In the genomic region with DNA sequence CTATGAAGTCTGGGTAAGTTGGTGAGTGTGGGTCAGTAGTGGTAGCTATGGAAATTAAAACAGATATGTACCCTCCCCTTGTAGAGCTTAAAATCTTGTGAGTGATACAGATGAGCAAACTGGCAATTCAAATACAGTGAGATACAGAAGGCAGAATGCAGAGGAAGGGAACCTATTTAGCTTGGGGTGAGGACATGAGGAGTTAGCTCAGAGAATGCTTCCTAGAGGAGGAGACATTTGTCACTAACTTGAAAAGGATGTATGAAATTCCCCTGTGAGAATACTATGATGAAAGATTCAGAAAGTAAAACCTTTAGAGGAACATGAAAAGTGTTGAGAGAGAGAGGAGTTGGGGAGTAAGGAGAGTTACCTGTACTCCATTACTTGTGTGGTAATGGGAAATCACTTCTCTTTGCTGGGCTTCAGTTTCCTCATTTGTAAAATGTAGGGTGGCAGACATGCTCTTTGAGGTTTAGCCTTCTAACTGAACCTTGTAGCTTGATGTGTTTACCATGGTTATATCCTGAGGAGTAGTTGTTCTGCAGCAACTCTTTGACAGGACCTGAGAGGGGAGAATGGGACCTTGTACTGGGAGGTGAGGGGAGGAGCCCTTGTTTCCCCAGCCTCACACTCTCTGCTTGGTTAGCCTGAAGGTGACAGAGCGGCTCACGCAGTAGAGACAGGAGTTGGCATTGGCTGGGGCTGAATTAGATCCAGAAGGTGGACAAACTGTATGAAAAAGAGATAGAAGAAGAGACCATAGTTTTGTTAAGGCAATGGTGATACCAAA, we compare ENCODE assay signal across 16 cellular contexts. TPM values are rescaled to one million over a fixed set of nuclear protein-coding genes. Genes with fewer than 3 reads are reported as not detected.
A peak's percentile ranks its signal among the peaks of the same experiment; 100 is the strongest.
DNase-seq lines count a peak whose midpoint lies in the region; ATAC-seq and TF ChIP-seq lines count a peak whose summit lies in the region.
"Had no signal": no experiment of that assay in that cellular context is flagged by ENCODE, and none has a peak within 500 bp of the region (broad histone marks: within the 10 kb centered on the region; RNA-seq: fewer than 3 reads in every experiment).

No MANE protein-coding gene starts in this region.

- no peak overlapping the region for H3K27ac Mint-ChIP-seq in naive B cell
- H3K27ac Mint-ChIP-seq: activated T-helper 2 cell treated with anti-CD3 and anti-CD28 coated beads, Interferon-gamma antibody, Interleukin-2, Interleukin-4, amounts not matched to agents 10 μg/mL and 5 μg/mL and 100 μg/mL, durations not matched to agents 14 hours and 24 hours and 36 hours; natural killer cell treated with Interleukin-12 subunit alpha and Interleukin-12 subunit beta and Interleukin-15 and Interleukin-18, amount 100 ng/mL, for 72 hours had no signal

- H3K4me1 ChIP-seq in HUES48 (ENCODE audit: control insufficient read depth, insufficient read depth, low read length) (peaks cover 47% of the 10 kb centered on the region), upper lobe of right lung (no peaks in the 10 kb centered on the region)

- no peak for TF ChIP-seq POLR2A in lower leg skin (IDR thresholded peaks at IDR 0.05)

- 67 to 83% methylated on average over 2 of the region's 2 CpGs for WGBS in lower leg skin, 2 donors

- no peaks in the 10 kb centered on the region for H3K27me3 Mint-ChIP-seq in naive B cell
- H3K27me3 Mint-ChIP-seq: natural killer cell treated with Interleukin-12 subunit alpha and Interleukin-12 subunit beta and Interleukin-15 and Interleukin-18, amount 100 ng/mL, for 72 hours had no signal

- H3K36me3 ChIP-seq in HUES48 (ENCODE audit: control insufficient read depth, insufficient read depth, low read length) (no peaks in the 10 kb centered on the region; the same call in 1 of the 2 replicates), upper lobe of right lung (peaks cover 8% of the 10 kb centered on the region)

- H3K27ac ChIP-seq in HUES48 (ENCODE audit: low read depth, low read length): peak overlapping the region; percentile 14
- H3K27ac ChIP-seq in upper lobe of right lung: no peak overlapping the region

- peak; percentile 47 for DNase-seq in naive B cell
- no peak for DNase-seq in NCI-H187 (lab: John Stamatoyannopoulos, UW)
- no peak for DNase-seq in lower leg skin (ENCODE audit: low spot score in 2 of 2)
- no peak for DNase-seq in upper lobe of right lung
- DNase-seq: activated CD4-positive, alpha-beta T cell treated with anti-CD3 and anti-CD28 coated beads, Interleukin-2, amount 50 U/mL, for 4 hours; C1 segment of cervical spinal cord; left ventricle myocardium superior; NCI-H1105 treated with DMSO at 0.1 percent for 48 hours; retina had no signal

- H3K9me3 ChIP-seq in HUES48 (ENCODE audit: control insufficient read depth, insufficient read depth, low read length) (no peaks in the 10 kb centered on the region), upper lobe of right lung (no peaks in the 10 kb centered on the region)
- H3K9me3 ChIP-seq: esophagus muscularis mucosa had no signal

- no peak overlapping the region for H3K4me3 ChIP-seq in HUES48 (ENCODE audit: low read depth, low read length)
- no peak overlapping the region for H3K4me3 ChIP-seq in lower leg skin (ENCODE audit: low read depth, poor library complexity, severe bottlenecking)
- no peak overlapping the region for H3K4me3 ChIP-seq in upper lobe of right lung
- H3K4me3 ChIP-seq: esophagus muscularis mucosa had no signal

- peak; percentile 44 for ATAC-seq in GM18868 (IDR thresholded peaks at IDR 0.05; ENCODE audit: unreplicated experiment)
- peak; percentile 48 for ATAC-seq in GM21619 (IDR thresholded peaks at IDR 0.05; ENCODE audit: unreplicated experiment)
- peak; percentile 69 to 81 for ATAC-seq in naive B cell (ENCODE audit: low read depth in 2 of 2)
- no peak for ATAC-seq in GM19023 (IDR thresholded peaks at IDR 0.05; ENCODE audit: unreplicated experiment)
- no peak for ATAC-seq in upper lobe of right lung
- ATAC-seq: left ventricle myocardium superior had no signal

- no peak overlapping the region for H3K9ac ChIP-seq in HUES48 (ENCODE audit: low read depth, low read length)

- H3K36me3 Mint-ChIP-seq in naive B cell: peaks cover 7 to 22% of the 10 kb centered on the region in 2 donors
- H3K36me3 Mint-ChIP-seq: natural killer cell treated with Interleukin-12 subunit alpha and Interleukin-12 subunit beta and Interleukin-15 and Interleukin-18, amount 100 ng/mL, for 72 hours had no signal

- no peaks in the 10 kb centered on the region for H3K9me3 Mint-ChIP-seq in naive B cell
- H3K9me3 Mint-ChIP-seq: activated T-helper 2 cell treated with anti-CD3 and anti-CD28 coated beads, Interferon-gamma antibody, Interleukin-2, Interleukin-4, amounts not matched to agents 10 μg/mL and 5 μg/mL and 100 μg/mL, durations not matched to agents 14 hours and 24 hours and 36 hours; natural killer cell treated with Interleukin-12 subunit alpha and Interleukin-12 subunit beta and Interleukin-15 and Interleukin-18, amount 100 ng/mL, for 72 hours had no signal

- TF ChIP-seq CTCF in lower leg skin (IDR thresholded peaks at IDR 0.05) (no peak), upper lobe of right lung (IDR thresholded peaks at IDR 0.05) (no peak)

- H3K4me1 Mint-ChIP-seq in naive B cell: peaks cover 40 to 59% (median 45%) of the 10 kb centered on the region in 3 donors

- H3K4me3 Mint-ChIP-seq in naive B cell: no peak overlapping the region
- H3K4me3 Mint-ChIP-seq: natural killer cell treated with Interleukin-12 subunit alpha and Interleukin-12 subunit beta and Interleukin-15 and Interleukin-18, amount 100 ng/mL, for 72 hours had no signal

- H3K27me3 ChIP-seq in HUES48 (ENCODE audit: control insufficient read depth, insufficient read depth, low read length) (no peaks in the 10 kb centered on the region), upper lobe of right lung (no peaks in the 10 kb centered on the region)
- H3K27me3 ChIP-seq: esophagus muscularis mucosa had no signal

- intact Hi-C loops in lower leg skin (cut with DNase I; ENCODE audit: low total_unique reads): loop anchor here (10.0 kb wide), 1 partner anchor 53 kb away; no protein-coding TSS in a partner anchor
- intact Hi-C loops in upper lobe of right lung (cut with DNase I): no loop called here

RNA-seq across cellular contexts. Expression of a gene that starts 17.9 kb away (rescaled TPM):
- 100 to 1,000 TPM; 239 to 378 (median 304) TPM for polyA plus RNA-seq in naive B cell (ENCODE audit: low read depth in 6 of 6)
- total RNA-seq in lower leg skin (10 to 100 TPM; 40.8 to 83.1 (median 56.3) TPM), upper lobe of right lung (61.5 TPM)

Comparison
In these comparisons a context has a peak if more than half of its experiments do, and no peak if none do; other contexts are left out.
1. ATAC-seq: peak in GM18868 (single experiment), GM21619 (single experiment) and naive B cell (2 of 2); none in GM19023 (single experiment) and upper lobe of right lung (single experiment).